14 cellular contexts compared by ENCODE assay signal in the genomic region with DNA sequence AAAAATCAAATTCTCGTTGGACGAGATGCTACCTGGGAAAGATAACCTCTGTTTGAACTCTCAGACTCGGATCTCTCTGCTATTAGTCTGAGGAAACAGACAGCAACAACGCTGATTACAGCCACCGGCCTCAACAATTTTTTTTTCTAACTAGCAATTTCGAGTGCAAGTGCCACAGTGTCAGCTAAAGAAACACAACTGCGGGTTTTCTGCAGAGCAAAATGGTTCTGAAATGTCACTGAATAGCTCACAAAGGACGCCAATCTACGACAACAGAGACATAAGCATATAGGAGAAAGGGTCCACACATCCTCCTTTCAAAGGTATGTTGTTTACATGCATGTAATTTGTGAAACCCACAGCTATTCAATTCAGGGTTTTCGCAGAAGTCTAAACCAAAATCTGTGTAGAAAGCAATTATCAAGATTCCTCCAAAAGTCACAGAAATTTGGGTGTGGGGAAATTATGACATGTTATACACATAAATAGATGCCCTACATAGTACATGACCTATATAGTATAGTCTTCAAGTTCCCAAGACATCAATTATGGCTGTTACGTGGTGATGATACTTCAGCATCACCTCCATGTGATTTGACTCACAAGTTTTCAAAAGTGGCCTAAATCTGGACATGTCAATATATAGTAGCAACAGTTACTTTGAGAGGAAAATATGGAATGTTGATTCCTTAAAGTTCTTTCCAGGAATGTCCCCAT.
DNase-seq lines count a peak whose midpoint lies in the region; ATAC-seq and TF ChIP-seq lines count a peak whose summit lies in the region.
"Had no signal": no experiment of that assay in that cellular context is flagged by ENCODE, and none has a peak within 500 bp of the region (broad histone marks: within the 10 kb centered on the region; RNA-seq: fewer than 3 reads in every experiment).

No MANE protein-coding gene starts in this region.

- TF ChIP-seq CTCF in CD8-positive, alpha-beta T cell (IDR thresholded peaks at IDR 0.05), result no peak
- TF ChIP-seq CTCF in HEK293 (tag by site-specific recombination; IDR thresholded peaks at IDR 0.05) (no peak), activated B cell treated with CpG ODN at 0.5 μM for 24 hours (IDR thresholded peaks at IDR 0.05) (no peak)

- H3K4me3 Mint-ChIP-seq in CD8-positive, alpha-beta T cell, result peak overlapping the region; percentile 76
- no peak overlapping the region for H3K4me3 Mint-ChIP-seq in activated B cell treated with CpG ODN at 0.5 μM for 24 hours
- H3K4me3 Mint-ChIP-seq in memory B cell, result no peak overlapping the region

- H3K27ac Mint-ChIP-seq in CD8-positive, alpha-beta T cell, result peak overlapping the region; percentile 92
- peak overlapping the region; percentile 90 for H3K27ac Mint-ChIP-seq in activated B cell treated with CpG ODN at 0.5 μM for 24 hours
- H3K27ac Mint-ChIP-seq in memory B cell, result peak overlapping the region; percentile 96

- in situ Hi-C loops in KBM-7 (cut with MboI; ENCODE audit: low pct_unique_long_range_greater_than_20kb, low sequenced_read_pairs), result no loop called here

- no peaks in the 10 kb centered on the region for H3K36me3 ChIP-seq in CD8-positive, alpha-beta T cell (ENCODE audit: insufficient read depth, low read length)
- no peaks in the 10 kb centered on the region for H3K36me3 ChIP-seq in HEK293 (ENCODE audit: control insufficient read depth in 2 of 2, insufficient read depth in 1 of 2, low read length in 2 of 2)
- H3K36me3 ChIP-seq: neutrophil had no signal

- H3K27me3 ChIP-seq in CD8-positive, alpha-beta T cell (ENCODE audit: insufficient read depth, low read length), result no peaks in the 10 kb centered on the region

- H3K4me3 ChIP-seq in CD8-positive, alpha-beta T cell (ENCODE audit: low read depth, low read length), result no peak overlapping the region
- no peak overlapping the region for H3K4me3 ChIP-seq in HEK293 (ENCODE audit: low read depth, low read length)

- POLR2A ChIA-PET in CD8-positive, alpha-beta T cell (lab: Charles Lee), result interaction anchor here (0.7 to 1.3 kb wide), 2 partner anchors 35 to 44 kb away, joined by 3 to 4 read pairs; no protein-coding TSS in a partner anchor
- POLR2A ChIA-PET in HEK293 (lab: Yijun Ruan, JAX) (no interaction called here), activated B cell treated with CpG ODN at 0.5 μM for 24 hours (lab: Charles Lee) (no interaction called here)

- H3K27me3 Mint-ChIP-seq in CD8-positive, alpha-beta T cell (ENCODE audit: low read depth), result no peaks in the 10 kb centered on the region
- H3K27me3 Mint-ChIP-seq in activated B cell treated with CpG ODN at 0.5 μM for 24 hours, result no peaks in the 10 kb centered on the region
- H3K27me3 Mint-ChIP-seq in memory B cell, result peaks cover 1% of the 10 kb centered on the region

- DNase-seq in CD8-positive, alpha-beta T cell, result no peak
- DNase-seq in activated B cell treated with CpG ODN at 0.5 μM for 24 hours, result no peak
- DNase-seq in memory B cell (ENCODE audit: low spot score in 2 of 2), result no peak
- no peak for DNase-seq in KBM-7
- no peak for DNase-seq in NCI-H2196 (lab: John Stamatoyannopoulos, UW; ENCODE audit: unreplicated experiment)
- DNase-seq: activated gamma-delta T cell, COR-L47, NCI-H1436, NCI-H526 treated with DMSO at 0.1 percent for 48 hours, SHP77 treated with DMSO at 0.1 percent for 48 hours had no signal

- ATAC-seq in CD8-positive, alpha-beta T cell, result peak; percentile 53
- no peak for ATAC-seq in activated B cell treated with CpG ODN at 0.5 μM for 24 hours (ENCODE audit: low read depth)
- no peak for ATAC-seq in memory B cell (ENCODE audit: low read depth)
- ATAC-seq in HG02970 (IDR thresholded peaks at IDR 0.05; ENCODE audit: low FRiP score, unreplicated experiment), result no peak
- ATAC-seq: esophagus mucosa had no signal

- CTCF ChIA-PET in CD8-positive, alpha-beta T cell (lab: Charles Lee), result interaction anchor here (0.6 to 1.1 kb wide), 4 partner anchors 13 to 35 kb away, joined by 3 to 5 read pairs (median 3); no protein-coding TSS in a partner anchor
- CTCF ChIA-PET in HEK293 (lab: Yijun Ruan, JAX) (interaction anchor here (0.5 to 4.9 kb wide), 10 partner anchors 10 to 659 kb away, joined by 3 to 41 read pairs (median 8); no protein-coding TSS in a partner anchor), activated B cell treated with CpG ODN at 0.5 μM for 24 hours (lab: Charles Lee) (interaction anchor here (0.8 to 2.2 kb wide), 4 partner anchors 10 to 307 kb away, joined by 3 to 9 read pairs (median 4); no protein-coding TSS in a partner anchor)

- peaks cover 66% of the 10 kb centered on the region for H3K4me1 Mint-ChIP-seq in CD8-positive, alpha-beta T cell (ENCODE audit: low read depth)
- peaks cover 16% of the 10 kb centered on the region for H3K4me1 Mint-ChIP-seq in activated B cell treated with CpG ODN at 0.5 μM for 24 hours
- H3K4me1 Mint-ChIP-seq in memory B cell, result peaks cover 8% of the 10 kb centered on the region

- H3K27ac ChIP-seq in CD8-positive, alpha-beta T cell (ENCODE audit: low read depth, low read length), result no peak overlapping the region
- H3K27ac ChIP-seq in HEK293 (ENCODE audit: extremely low read depth, low read depth, low read length), result no peak overlapping the region
- H3K27ac ChIP-seq: neutrophil had no signal

- no peaks in the 10 kb centered on the region for H3K9me3 Mint-ChIP-seq in CD8-positive, alpha-beta T cell
- no peaks in the 10 kb centered on the region for H3K9me3 Mint-ChIP-seq in activated B cell treated with CpG ODN at 0.5 μM for 24 hours
- no peaks in the 10 kb centered on the region for H3K9me3 Mint-ChIP-seq in memory B cell

- peaks cover 15% of the 10 kb centered on the region for H3K36me3 Mint-ChIP-seq in CD8-positive, alpha-beta T cell
- H3K36me3 Mint-ChIP-seq in activated B cell treated with CpG ODN at 0.5 μM for 24 hours (ENCODE audit: low read depth), result no peaks in the 10 kb centered on the region
- no peaks in the 10 kb centered on the region for H3K36me3 Mint-ChIP-seq in memory B cell

- intact Hi-C loops in CD8-positive, alpha-beta T cell (cut with DNase I, micrococcal nuclease), result loop anchor here in 1 of 2 experiments (2.0 kb wide), 1 partner anchor 14 kb away; no protein-coding TSS in a partner anchor
- intact Hi-C loops in activated B cell treated with CpG ODN at 0.5 μM for 24 hours (cut with micrococcal nuclease), result no loop called here

- peaks cover 33% of the 10 kb centered on the region for H3K4me1 ChIP-seq in CD8-positive, alpha-beta T cell (ENCODE audit: insufficient read depth, low read length)
- H3K4me1 ChIP-seq in HEK293 (ENCODE audit: control insufficient read depth, insufficient read depth, low read length), result peaks cover 3% of the 10 kb centered on the region; the same call in 1 of the 2 replicates

- no peaks in the 10 kb centered on the region for H3K9me3 ChIP-seq in CD8-positive, alpha-beta T cell (ENCODE audit: low read length)
- no peaks in the 10 kb centered on the region for H3K9me3 ChIP-seq in HEK293 (ENCODE audit: control insufficient read depth, insufficient read depth, low read depth, low read length)
- H3K9me3 ChIP-seq: neutrophil had no signal

TF ChIP-seq in HEK293, 187 proteins besides CTCF, POLR2A, EP300 and RAD21:
- TF ChIP-seq, protein P1, sequence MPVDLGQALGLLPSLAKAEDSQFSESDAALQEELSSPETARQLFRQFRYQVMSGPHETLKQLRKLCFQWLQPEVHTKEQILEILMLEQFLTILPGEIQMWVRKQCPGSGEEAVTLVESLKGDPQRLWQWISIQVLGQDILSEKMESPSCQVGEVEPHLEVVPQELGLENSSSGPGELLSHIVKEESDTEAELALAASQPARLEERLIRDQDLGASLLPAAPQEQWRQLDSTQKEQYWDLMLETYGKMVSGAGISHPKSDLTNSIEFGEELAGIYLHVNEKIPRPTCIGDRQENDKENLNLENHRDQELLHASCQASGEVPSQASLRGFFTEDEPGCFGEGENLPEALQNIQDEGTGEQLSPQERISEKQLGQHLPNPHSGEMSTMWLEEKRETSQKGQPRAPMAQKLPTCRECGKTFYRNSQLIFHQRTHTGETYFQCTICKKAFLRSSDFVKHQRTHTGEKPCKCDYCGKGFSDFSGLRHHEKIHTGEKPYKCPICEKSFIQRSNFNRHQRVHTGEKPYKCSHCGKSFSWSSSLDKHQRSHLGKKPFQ (tag by site-specific recombination; IDR thresholded peaks at IDR 0.05), result no peak
- TF ChIP-seq ZNF561 (tag by site-specific recombination; IDR thresholded peaks at IDR 0.05; ENCODE audit: borderline replicate concordance), result 0 out of 2 replicates have a peak, but pooled peaks have one; percentile 4
